In genomic region chr2:120704696-120705095, GRCh38 we compare ENCODE assay signal across 2 cellular contexts.
TF ChIP-seq lines count a peak whose summit lies in the region.

No MANE protein-coding gene starts in this region.

TF ChIP-seq in IMR-90, 13 proteins besides CTCF, POLR2A, EP300 and RAD21:
- TF ChIP-seq RCOR1 (IDR thresholded peaks at IDR 0.05; ENCODE audit: insufficient replicate concordance, low read length) (no peak), FOS (IDR thresholded peaks at IDR 0.05; ENCODE audit: low read depth, low read length) (no peak), NFE2L2 (IDR thresholded peaks at IDR 0.05; ENCODE audit: low read depth, low read length) (no peak), MXI1 (IDR thresholded peaks at IDR 0.05; ENCODE audit: borderline replicate concordance, low read depth, low read length) (no peak), MAFK (IDR thresholded peaks at IDR 0.05; ENCODE audit: low read depth, low read length) (no peak), CHD1 (IDR thresholded peaks at IDR 0.05; ENCODE audit: low read depth, low read length) (no peak), RFX5 (IDR thresholded peaks at IDR 0.05; ENCODE audit: low read depth, low read length) (no peak)

TF ChIP-seq in SK-N-SH treated with all-trans-retinoic acid at 6 μM for 48 hours, 23 proteins besides CTCF, POLR2A, EP300 and RAD21:
- TF ChIP-seq CREB5 (CRISPR knock-in tag; IDR thresholded peaks at IDR 0.05; ENCODE audit: low read depth): no peak
- no peak for TF ChIP-seq ZNF70 (CRISPR knock-in tag; IDR thresholded peaks at IDR 0.05)
- TF ChIP-seq TSHZ2 (CRISPR knock-in tag; IDR thresholded peaks at IDR 0.05): no peak
- TF ChIP-seq CSRNP3 (CRISPR knock-in tag; IDR thresholded peaks at IDR 0.05): no peak
- TF ChIP-seq GLIS3 (CRISPR knock-in tag; IDR thresholded peaks at IDR 0.05): no peak
- no peak for TF ChIP-seq SNAI2 (CRISPR knock-in tag; IDR thresholded peaks at IDR 0.05)
- TF ChIP-seq TCF4 (CRISPR knock-in tag; IDR thresholded peaks at IDR 0.05; ENCODE audit: borderline replicate concordance): no peak
- no peak for TF ChIP-seq ZC3H10 (CRISPR knock-in tag; IDR thresholded peaks at IDR 0.05)
- TF ChIP-seq ZFP30 (CRISPR knock-in tag; IDR thresholded peaks at IDR 0.05): no peak
- no peak for TF ChIP-seq ZNF8 (CRISPR knock-in tag; IDR thresholded peaks at IDR 0.05)
- no peak for TF ChIP-seq BACH2 (CRISPR knock-in tag; IDR thresholded peaks at IDR 0.05; ENCODE audit: borderline replicate concordance)
- TF ChIP-seq ISL1 (CRISPR knock-in tag; IDR thresholded peaks at IDR 0.05): no peak
- TF ChIP-seq POU6F1 (CRISPR knock-in tag; IDR thresholded peaks at IDR 0.05; ENCODE audit: borderline replicate concordance, low read depth): no peak
- TF ChIP-seq RARB (CRISPR knock-in tag; IDR thresholded peaks at IDR 0.05): no peak
- TF ChIP-seq OSR1 (CRISPR knock-in tag; IDR thresholded peaks at IDR 0.05): no peak
- no peak for TF ChIP-seq ESRRG (CRISPR knock-in tag; IDR thresholded peaks at IDR 0.05)
- no peak for TF ChIP-seq TOX (CRISPR knock-in tag; IDR thresholded peaks at IDR 0.05; ENCODE audit: borderline replicate concordance)
- no peak for TF ChIP-seq PATZ1 (CRISPR knock-in tag; IDR thresholded peaks at IDR 0.05; ENCODE audit: borderline replicate concordance)
